Comparison of ENCODE assay signal across 8 cellular contexts in the genomic region with DNA sequence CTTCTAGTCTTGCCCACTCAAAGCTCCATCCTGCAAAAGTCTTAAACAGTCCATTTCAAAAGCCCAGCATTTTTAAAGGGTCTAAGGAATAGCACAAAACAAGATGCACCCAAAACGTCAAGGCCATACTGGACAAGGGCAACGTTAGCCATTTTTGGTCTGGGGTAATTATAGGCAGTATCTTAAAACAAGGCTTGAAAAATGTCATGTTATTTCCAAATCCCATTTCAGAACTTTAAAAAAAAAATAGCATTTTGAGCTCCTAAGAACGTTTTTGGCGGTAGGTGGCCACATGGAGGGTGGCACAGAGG. TPM values are rescaled to one million over a fixed set of nuclear protein-coding genes. Genes with fewer than 3 reads are reported as not detected.
DNase-seq lines count a peak whose midpoint lies in the region; ATAC-seq and TF ChIP-seq lines count a peak whose summit lies in the region.

No MANE protein-coding gene starts in this region.

- no peaks in the 10 kb centered on the region for H3K27me3 ChIP-seq in BLaER1 treated with 17β-estradiol and CSF1 and Interleukin-3, amounts not matched to agents 10 nM and 100 nM
- no peaks in the 10 kb centered on the region for H3K27me3 ChIP-seq in lower lobe of right lung (ENCODE audit: low read depth)

- intact Hi-C loops in lower lobe of right lung (cut with DNase I) = no loop called here

- peaks cover 3 to 33% (median 27%) of the 10 kb centered on the region in 11 experiments; a peak in 20 of 22 replicates for H3K36me3 ChIP-seq in BLaER1 treated with 17β-estradiol and CSF1 and Interleukin-3, amounts not matched to agents 10 nM and 100 nM
- H3K36me3 ChIP-seq in lower lobe of right lung = no peaks in the 10 kb centered on the region

- H3K4me3 ChIP-seq in BLaER1 treated with 17β-estradiol and CSF1 and Interleukin-3, amounts not matched to agents 10 nM and 100 nM = peak overlapping the region; percentile 88 to 100 (median 94)
- peak overlapping the region; percentile 69 for H3K4me3 ChIP-seq in lower lobe of right lung

- WGBS in adipose tissue, 3 donors = 0 to 2% (median 1%) methylated on average over 4 of the region's 4 CpGs

- H4K20me1 ChIP-seq in BLaER1 treated with 17β-estradiol and CSF1 and Interleukin-3, amounts not matched to agents 10 nM and 100 nM = peaks cover 32 to 42% (median 39%) of the 10 kb centered on the region in 11 experiments

- H3K27ac ChIP-seq in BLaER1 treated with 17β-estradiol and CSF1 and Interleukin-3, amounts not matched to agents 10 nM and 100 nM = peak overlapping the region; percentile 94 to 99 (median 96); a peak in 21 of 22 replicates
- peak overlapping the region; percentile 96 for H3K27ac ChIP-seq in adipose tissue (ENCODE audit: low read depth, low read length)
- peak overlapping the region; percentile 96 for H3K27ac ChIP-seq in lower lobe of right lung

- no peaks in the 10 kb centered on the region for H3K9me3 Mint-ChIP-seq in HFFc6

- H3K4me1 Mint-ChIP-seq in HFFc6 (ENCODE audit: low read depth) = peaks cover 49% of the 10 kb centered on the region

- H3K9ac ChIP-seq in BLaER1 treated with 17β-estradiol and CSF1 and Interleukin-3, amounts not matched to agents 10 nM and 100 nM = peak overlapping the region; percentile 95 to 99 (median 97)

- no peaks in the 10 kb centered on the region; the same call in none of the 2 replicates for H3K27me3 Mint-ChIP-seq in HFFc6 (ENCODE audit: insufficient read depth)

- H3K4me1 ChIP-seq in BLaER1 treated with 17β-estradiol and CSF1 and Interleukin-3, amounts not matched to agents 10 nM and 100 nM = peaks cover 20 to 49% (median 39%) of the 10 kb centered on the region in 10 experiments
- peaks cover 27% of the 10 kb centered on the region for H3K4me1 ChIP-seq in lower lobe of right lung

- H3K36me3 Mint-ChIP-seq in HFFc6 (ENCODE audit: low read depth) = peaks cover 29% of the 10 kb centered on the region

- peak overlapping the region; percentile 100 for H3K27ac Mint-ChIP-seq in HFFc6

- DNase-seq in HFFc6 (no peak), lower lobe of right lung (no peak), T-helper 9 cell (no peak), SW480 (ENCODE audit: low spot score) (no peak)

- no peak for TF ChIP-seq POLR2A in GM18505 (IDR thresholded peaks at IDR 0.05; ENCODE audit: borderline replicate concordance, extremely low read depth, insufficient read depth, insufficient read length)

- H3K4me2 ChIP-seq in BLaER1 treated with 17β-estradiol and CSF1 and Interleukin-3, amounts not matched to agents 10 nM and 100 nM = peak overlapping the region; percentile 66 to 98 (median 93)

- no peak for ATAC-seq in lower lobe of right lung
- no peak for ATAC-seq in GM18861 (IDR thresholded peaks at IDR 0.05; ENCODE audit: unreplicated experiment)
- ATAC-seq in GM18505 (IDR thresholded peaks at IDR 0.05; ENCODE audit: unreplicated experiment) = no peak

- H3K9me3 ChIP-seq in BLaER1 treated with 17β-estradiol and CSF1 and Interleukin-3, amounts not matched to agents 10 nM and 100 nM (replicated peaks in 1 of 11) = no peaks in the 10 kb centered on the region
- H3K9me3 ChIP-seq in lower lobe of right lung = no peaks in the 10 kb centered on the region

- TF ChIP-seq CTCF in HFFc6 (IDR thresholded peaks at IDR 0.05) (peak; percentile 40), lower lobe of right lung (IDR thresholded peaks at IDR 0.05) (peak; percentile 19)

- H3K4me3 Mint-ChIP-seq in HFFc6 = peak overlapping the region; percentile 94

RNA-seq across cellular contexts. Expression of gene TMEM165, which starts 0.6 kb away (rescaled TPM):
- 100 to 1,000 TPM in 2 of 6 experiments, 10 to 100 TPM in 4; 93.9 to 111 (median 96.2) TPM for total RNA-seq in HFFc6 (2021; fragmentation: NEBNext Ultra II Directional; extraction: Animal tissue kit (Norgen Biotek cat#: 25700))
- polyA plus RNA-seq in adipose tissue = 10 to 100 TPM; 26.4 to 92.9 (median 61.5) TPM
- 140 TPM for total RNA-seq in lower lobe of right lung

RNA-seq across cellular contexts. Expression of gene SRD5A3, which starts 49.1 kb away (rescaled TPM):
- total RNA-seq in HFFc6 (2021; fragmentation: NEBNext Ultra II Directional; extraction: Animal tissue kit (Norgen Biotek cat#: 25700)) = 10 to 100 TPM; 11.0 to 17.1 (median 12.2) TPM
- 10 to 100 TPM in 1 of 3 donors, 1 to 10 TPM in 2; 6.9 to 11.2 (median 7.4) TPM for polyA plus RNA-seq in adipose tissue
- total RNA-seq in lower lobe of right lung = 21.1 TPM
